In genomic region chr18:50131591-50131990, GRCh38 we compare ENCODE assay signal across 16 cellular contexts.
DNase-seq lines count a peak whose midpoint lies in the region; ATAC-seq and TF ChIP-seq lines count a peak whose summit lies in the region.
"Had no signal": no experiment of that assay in that cellular context is flagged by ENCODE, and none has a peak within 500 bp of the region (broad histone marks: within the 10 kb centered on the region; RNA-seq: fewer than 3 reads in every experiment).

No MANE protein-coding gene starts in this region.

- no peaks in the 10 kb centered on the region for H3K27me3 ChIP-seq in CD8-positive, alpha-beta T cell (ENCODE audit: insufficient read depth, low read length)

- no peaks in the 10 kb centered on the region for H3K36me3 ChIP-seq in CD8-positive, alpha-beta T cell (ENCODE audit: insufficient read depth, low read length)
- H3K36me3 ChIP-seq: suprapubic skin had no signal

- no peak overlapping the region for H3K4me3 ChIP-seq in CD8-positive, alpha-beta T cell (ENCODE audit: low read depth, low read length)
- H3K4me3 ChIP-seq: lung, suprapubic skin had no signal

- no peak overlapping the region for H3K27ac Mint-ChIP-seq in activated CD8-positive, alpha-beta T cell treated with anti-CD3 and anti-CD28 coated beads for 36 hours
- H3K27ac Mint-ChIP-seq in activated CD8-positive, alpha-beta T cell treated with anti-CD3 and anti-CD28 coated beads, Interleukin-2, amount 10 ng/mL, durations not matched to agents 7 days and 5 days, result no peak overlapping the region
- no peak overlapping the region for H3K27ac Mint-ChIP-seq in activated T-helper 17 cell treated with anti-CD3 and anti-CD28 coated beads, Interleukin-2, amount 50 U/mL, for 72 hours
- no peak overlapping the region for H3K27ac Mint-ChIP-seq in activated CD4-positive, alpha-beta memory T cell treated with anti-CD3 and anti-CD28 coated beads, Interleukin-2, amount 10 ng/mL, durations not matched to agents 7 days and 5 days
- H3K27ac Mint-ChIP-seq in CD8-positive, alpha-beta T cell, result no peak overlapping the region
- H3K27ac Mint-ChIP-seq: CD8-positive, alpha-beta memory T cell; naive thymus-derived CD8-positive, alpha-beta T cell had no signal

- H3K9me3 ChIP-seq in CD8-positive, alpha-beta T cell (ENCODE audit: low read length), result no peaks in the 10 kb centered on the region
- H3K9me3 ChIP-seq: suprapubic skin had no signal

- POLR2A ChIA-PET in activated CD8-positive, alpha-beta T cell treated with anti-CD3 and anti-CD28 coated beads for 36 hours (lab: Charles Lee), result no interaction called here
- POLR2A ChIA-PET in activated CD8-positive, alpha-beta T cell treated with anti-CD3 and anti-CD28 coated beads, Interleukin-2, amount 10 ng/mL, durations not matched to agents 7 days and 5 days (lab: Charles Lee), result no interaction called here
- POLR2A ChIA-PET in activated CD4-positive, alpha-beta memory T cell treated with anti-CD3 and anti-CD28 coated beads, Interleukin-2, amount 10 ng/mL, durations not matched to agents 7 days and 5 days (lab: Charles Lee), result no interaction called here
- POLR2A ChIA-PET in CD8-positive, alpha-beta T cell (lab: Charles Lee), result no interaction called here

- DNase-seq in activated CD8-positive, alpha-beta T cell treated with anti-CD3 and anti-CD28 coated beads for 36 hours, result peak; percentile 20
- no peak for DNase-seq in activated CD8-positive, alpha-beta T cell treated with anti-CD3 and anti-CD28 coated beads, Interleukin-2, amount 10 ng/mL, durations not matched to agents 7 days and 5 days
- DNase-seq in stimulated activated naive CD8-positive, alpha-beta T cell treated with anti-CD3 and anti-CD28 coated beads, Interleukin-15, Interleukin-2, amounts not matched to agents 100 U/mL and 50 U/mL, for 24 hours, result no peak
- no peak for DNase-seq in activated CD4-positive, CD25-positive, alpha-beta regulatory T cell (lab: John Stamatoyannopoulos, UW)
- no peak for DNase-seq in activated CD4-positive, alpha-beta memory T cell treated with anti-CD3 and anti-CD28 coated beads, Interleukin-2, amount 10 ng/mL, durations not matched to agents 7 days and 5 days
- DNase-seq in CD8-positive, alpha-beta T cell, result no peak
- DNase-seq: activated CD8-positive, alpha-beta memory T cell treated with anti-CD3 and anti-CD28 coated beads, Interleukin-2, amount 50 U/mL, for 4 hours; CD8-positive, alpha-beta memory T cell; Kasumi-1; naive thymus-derived CD8-positive, alpha-beta T cell; NCI-H1436 treated with DMSO at 0.1 percent for 48 hours; NCI-H524 had no signal

- no peak overlapping the region for H3K4me3 Mint-ChIP-seq in activated CD8-positive, alpha-beta T cell treated with anti-CD3 and anti-CD28 coated beads for 36 hours
- no peak overlapping the region for H3K4me3 Mint-ChIP-seq in activated CD8-positive, alpha-beta T cell treated with anti-CD3 and anti-CD28 coated beads, Interleukin-2, amount 10 ng/mL, durations not matched to agents 7 days and 5 days
- H3K4me3 Mint-ChIP-seq in activated T-helper 17 cell treated with anti-CD3 and anti-CD28 coated beads, Interleukin-2, amount 50 U/mL, for 72 hours, result no peak overlapping the region
- H3K4me3 Mint-ChIP-seq in activated CD4-positive, alpha-beta memory T cell treated with anti-CD3 and anti-CD28 coated beads, Interleukin-2, amount 10 ng/mL, durations not matched to agents 7 days and 5 days, result no peak overlapping the region
- no peak overlapping the region for H3K4me3 Mint-ChIP-seq in CD8-positive, alpha-beta T cell
- H3K4me3 Mint-ChIP-seq: CD8-positive, alpha-beta memory T cell; naive thymus-derived CD8-positive, alpha-beta T cell had no signal

- H3K27ac ChIP-seq in CD8-positive, alpha-beta T cell (ENCODE audit: low read depth, low read length), result no peak overlapping the region
- H3K27ac ChIP-seq: suprapubic skin had no signal

- peaks cover 35% of the 10 kb centered on the region for H3K27me3 Mint-ChIP-seq in activated CD8-positive, alpha-beta T cell treated with anti-CD3 and anti-CD28 coated beads for 36 hours
- peaks cover 34% of the 10 kb centered on the region for H3K27me3 Mint-ChIP-seq in activated CD8-positive, alpha-beta T cell treated with anti-CD3 and anti-CD28 coated beads, Interleukin-2, amount 10 ng/mL, durations not matched to agents 7 days and 5 days (ENCODE audit: low read depth)
- H3K27me3 Mint-ChIP-seq in activated T-helper 17 cell treated with anti-CD3 and anti-CD28 coated beads, Interleukin-2, amount 50 U/mL, for 72 hours, result peaks cover 28% of the 10 kb centered on the region
- H3K27me3 Mint-ChIP-seq in activated CD4-positive, alpha-beta memory T cell treated with anti-CD3 and anti-CD28 coated beads, Interleukin-2, amount 10 ng/mL, durations not matched to agents 7 days and 5 days, result peaks cover 38% of the 10 kb centered on the region
- H3K27me3 Mint-ChIP-seq in CD8-positive, alpha-beta T cell (ENCODE audit: low read depth), result peaks cover 39% of the 10 kb centered on the region

- peaks cover 10% of the 10 kb centered on the region for H3K4me1 Mint-ChIP-seq in activated CD8-positive, alpha-beta T cell treated with anti-CD3 and anti-CD28 coated beads for 36 hours (ENCODE audit: low read depth)
- H3K4me1 Mint-ChIP-seq in activated CD8-positive, alpha-beta T cell treated with anti-CD3 and anti-CD28 coated beads, Interleukin-2, amount 10 ng/mL, durations not matched to agents 7 days and 5 days (ENCODE audit: low read depth), result no peaks in the 10 kb centered on the region
- H3K4me1 Mint-ChIP-seq in activated T-helper 17 cell treated with anti-CD3 and anti-CD28 coated beads, Interleukin-2, amount 50 U/mL, for 72 hours, result no peaks in the 10 kb centered on the region
- H3K4me1 Mint-ChIP-seq in activated CD4-positive, alpha-beta memory T cell treated with anti-CD3 and anti-CD28 coated beads, Interleukin-2, amount 10 ng/mL, durations not matched to agents 7 days and 5 days, result no peaks in the 10 kb centered on the region
- no peaks in the 10 kb centered on the region for H3K4me1 Mint-ChIP-seq in CD8-positive, alpha-beta T cell (ENCODE audit: low read depth)
- H3K4me1 Mint-ChIP-seq: CD8-positive, alpha-beta memory T cell; naive thymus-derived CD8-positive, alpha-beta T cell had no signal

- intact Hi-C loops in activated CD8-positive, alpha-beta T cell treated with anti-CD3 and anti-CD28 coated beads for 36 hours (cut with micrococcal nuclease), result no loop called here
- intact Hi-C loops in CD8-positive, alpha-beta T cell (cut with DNase I, micrococcal nuclease), result no loop called here

- H3K36me3 Mint-ChIP-seq in activated CD8-positive, alpha-beta T cell treated with anti-CD3 and anti-CD28 coated beads for 36 hours (ENCODE audit: low read depth), result no peaks in the 10 kb centered on the region
- H3K36me3 Mint-ChIP-seq in activated CD8-positive, alpha-beta T cell treated with anti-CD3 and anti-CD28 coated beads, Interleukin-2, amount 10 ng/mL, durations not matched to agents 7 days and 5 days (ENCODE audit: low read depth), result no peaks in the 10 kb centered on the region
- no peaks in the 10 kb centered on the region for H3K36me3 Mint-ChIP-seq in activated T-helper 17 cell treated with anti-CD3 and anti-CD28 coated beads, Interleukin-2, amount 50 U/mL, for 72 hours (ENCODE audit: low read depth)
- H3K36me3 Mint-ChIP-seq in activated CD4-positive, alpha-beta memory T cell treated with anti-CD3 and anti-CD28 coated beads, Interleukin-2, amount 10 ng/mL, durations not matched to agents 7 days and 5 days (ENCODE audit: low read depth), result no peaks in the 10 kb centered on the region
- no peaks in the 10 kb centered on the region for H3K36me3 Mint-ChIP-seq in CD8-positive, alpha-beta T cell
- H3K36me3 Mint-ChIP-seq: CD8-positive, alpha-beta memory T cell; naive thymus-derived CD8-positive, alpha-beta T cell had no signal

- TF ChIP-seq CTCF in activated CD8-positive, alpha-beta T cell treated with anti-CD3 and anti-CD28 coated beads for 36 hours (IDR thresholded peaks at IDR 0.05), result no peak
- TF ChIP-seq CTCF in CD8-positive, alpha-beta T cell (IDR thresholded peaks at IDR 0.05), result no peak

- H3K9me3 Mint-ChIP-seq in activated CD8-positive, alpha-beta T cell treated with anti-CD3 and anti-CD28 coated beads for 36 hours, result no peaks in the 10 kb centered on the region
- H3K9me3 Mint-ChIP-seq in activated CD8-positive, alpha-beta T cell treated with anti-CD3 and anti-CD28 coated beads, Interleukin-2, amount 10 ng/mL, durations not matched to agents 7 days and 5 days (ENCODE audit: insufficient read depth), result no peaks in the 10 kb centered on the region
- no peaks in the 10 kb centered on the region for H3K9me3 Mint-ChIP-seq in activated T-helper 17 cell treated with anti-CD3 and anti-CD28 coated beads, Interleukin-2, amount 50 U/mL, for 72 hours
- no peaks in the 10 kb centered on the region for H3K9me3 Mint-ChIP-seq in activated CD4-positive, alpha-beta memory T cell treated with anti-CD3 and anti-CD28 coated beads, Interleukin-2, amount 10 ng/mL, durations not matched to agents 7 days and 5 days
- H3K9me3 Mint-ChIP-seq in CD8-positive, alpha-beta T cell, result no peaks in the 10 kb centered on the region
- H3K9me3 Mint-ChIP-seq: CD8-positive, alpha-beta memory T cell; naive thymus-derived CD8-positive, alpha-beta T cell had no signal

- no peaks in the 10 kb centered on the region for H3K4me1 ChIP-seq in CD8-positive, alpha-beta T cell (ENCODE audit: insufficient read depth, low read length)
- H3K4me1 ChIP-seq: suprapubic skin had no signal

- peak; percentile 96 for ATAC-seq in activated CD8-positive, alpha-beta T cell treated with anti-CD3 and anti-CD28 coated beads for 36 hours
- ATAC-seq in activated CD8-positive, alpha-beta T cell treated with anti-CD3 and anti-CD28 coated beads, Interleukin-2, amount 10 ng/mL, durations not matched to agents 7 days and 5 days, result no peak
- ATAC-seq in GM21786 (IDR thresholded peaks at IDR 0.05; ENCODE audit: unreplicated experiment), result peak; percentile 85
- ATAC-seq in activated T-helper 17 cell treated with anti-CD3 and anti-CD28 coated beads, Interleukin-2, amount 50 U/mL, for 72 hours (replicated peaks), result peak; percentile 87
- ATAC-seq in stimulated activated naive CD8-positive, alpha-beta T cell treated with anti-CD3 and anti-CD28 coated beads, Interleukin-15, Interleukin-2, amounts not matched to agents 100 U/mL and 50 U/mL, for 24 hours, result peak; percentile 92
- no peak for ATAC-seq in CD8-positive, alpha-beta T cell
- ATAC-seq: naive thymus-derived CD8-positive, alpha-beta T cell had no signal

- CTCF ChIA-PET in activated CD8-positive, alpha-beta T cell treated with anti-CD3 and anti-CD28 coated beads for 36 hours (lab: Charles Lee), result no interaction called here
- CTCF ChIA-PET in activated CD8-positive, alpha-beta T cell treated with anti-CD3 and anti-CD28 coated beads, Interleukin-2, amount 10 ng/mL, durations not matched to agents 7 days and 5 days (lab: Charles Lee), result no interaction called here
- CTCF ChIA-PET in activated CD4-positive, alpha-beta memory T cell treated with anti-CD3 and anti-CD28 coated beads, Interleukin-2, amount 10 ng/mL, durations not matched to agents 7 days and 5 days (lab: Charles Lee), result no interaction called here
- CTCF ChIA-PET in CD8-positive, alpha-beta T cell (lab: Charles Lee), result no interaction called here

Comparison
In these comparisons a context has a peak if more than half of its experiments do, and no peak if none do; other contexts are left out.
1. ATAC-seq: peak in activated CD8-positive, alpha-beta T cell treated with anti-CD3 and anti-CD28 coated beads for 36 hours (single experiment), GM21786 (single experiment), activated T-helper 17 cell treated with anti-CD3 and anti-CD28 coated beads, Interleukin-2, amount 50 U/mL, for 72 hours (single experiment) and stimulated activated naive CD8-positive, alpha-beta T cell treated with anti-CD3 and anti-CD28 coated beads, Interleukin-15, Interleukin-2, amounts not matched to agents 100 U/mL and 50 U/mL, for 24 hours (single experiment); none in activated CD8-positive, alpha-beta T cell treated with anti-CD3 and anti-CD28 coated beads, Interleukin-2, amount 10 ng/mL, durations not matched to agents 7 days and 5 days (single experiment) and CD8-positive, alpha-beta T cell (single experiment).